ENCODE assay signal across 8 cellular contexts in genomic region chr15:40844543-40844981, GRCh38. TPM values are rescaled to one million over a fixed set of nuclear protein-coding genes. Genes with fewer than 3 reads are reported as not detected.
DNase-seq lines count a peak whose midpoint lies in the region; ATAC-seq and TF ChIP-seq lines count a peak whose summit lies in the region.

No MANE protein-coding gene starts in this region.

- H3K4me3 Mint-ChIP-seq in chondrocyte (ENCODE audit: unreplicated experiment), result peak overlapping the region; percentile 65

- H3K4me1 ChIP-seq in mesenchymal stem cell (ENCODE audit: control insufficient read depth, insufficient read depth, low read depth, low read length), result peaks cover 34% of the 10 kb centered on the region
- H3K4me1 ChIP-seq in testis, result peaks cover 8% of the 10 kb centered on the region

- H3K14ac ChIP-seq in mesenchymal stem cell (ENCODE audit: low read length in 2 of 2), result peak overlapping the region in 1 of 2 experiments; percentile 11

- no peaks in the 10 kb centered on the region for H3K36me3 Mint-ChIP-seq in chondrocyte (ENCODE audit: low read depth)

- WGBS in mesenchymal stem cell, result 3% methylated on average over 44 of the region's 44 CpGs
- WGBS in testis, 2 donors, result 0 to 1% methylated on average over 5 to 35 of the region's 44 CpGs

- H2BK12ac ChIP-seq in mesenchymal stem cell (ENCODE audit: low read length in 2 of 2), result peak overlapping the region in 1 of 2 experiments; percentile 15

- H4K91ac ChIP-seq in mesenchymal stem cell (ENCODE audit: low read length), result peak overlapping the region; percentile 12

- H3K27ac Mint-ChIP-seq in chondrocyte (ENCODE audit: unreplicated experiment), result no peak overlapping the region

- peak overlapping the region; percentile 72 for H3K4me2 ChIP-seq in mesenchymal stem cell (ENCODE audit: low read length, poor library complexity, severe bottlenecking)

- H3K9me3 Mint-ChIP-seq in chondrocyte (ENCODE audit: low read depth), result no peaks in the 10 kb centered on the region

- H3K9me3 ChIP-seq in mesenchymal stem cell (ENCODE audit: control insufficient read depth, low read length), result no peaks in the 10 kb centered on the region
- H3K9me3 ChIP-seq in testis, result no peaks in the 10 kb centered on the region

- H2BK15ac ChIP-seq in mesenchymal stem cell (ENCODE audit: low read depth, poor library complexity, severe bottlenecking), result no peak overlapping the region

- peak; percentile 73 for DNase-seq in DMS53 (lab: John Stamatoyannopoulos, UW)
- DNase-seq in DMS53 treated with DMSO at 0.1 percent for 48 hours (lab: John Stamatoyannopoulos, UW; ENCODE audit: unreplicated experiment), result no peak
- DNase-seq in T-helper 2 cell, result peak in 3 of 5 experiments; percentile 9 to 59 (median 14)
- no peak for DNase-seq in chondrocyte (ENCODE audit: low spot score)
- peak; percentile 24 for DNase-seq in mesenchymal stem cell
- DNase-seq in testis, result peak; percentile 19
- DNase-seq in SK-N-DZ (ENCODE audit: low spot score), result no peak

- H4K8ac ChIP-seq in mesenchymal stem cell (ENCODE audit: low read length), result no peak overlapping the region

- no peak overlapping the region for H2BK5ac ChIP-seq in mesenchymal stem cell (ENCODE audit: low read depth, low read length, poor library complexity, severe bottlenecking)

- H3K27me3 Mint-ChIP-seq in chondrocyte (ENCODE audit: low read depth), result peaks cover 11% of the 10 kb centered on the region

- H3K36me3 ChIP-seq in mesenchymal stem cell (ENCODE audit: control insufficient read depth in 1 of 2, insufficient read depth in 2 of 2, low read depth in 1 of 2, low read length in 2 of 2) (no peaks in the 10 kb centered on the region), testis (ENCODE audit: low read depth, missing control alignments) (no peaks in the 10 kb centered on the region)

- no peak overlapping the region for H3K9ac ChIP-seq in mesenchymal stem cell (ENCODE audit: low read length)

- TF ChIP-seq CTCF in chondrocyte (IDR thresholded peaks at IDR 0.05), result peak; percentile 21
- TF ChIP-seq CTCF in testis (IDR thresholded peaks at IDR 0.05), result no peak

- H3K4ac ChIP-seq in mesenchymal stem cell (ENCODE audit: low read depth in 1 of 2, low read length in 2 of 2), result no peak overlapping the region

- H3K23ac ChIP-seq in mesenchymal stem cell (ENCODE audit: low read length in 2 of 2), result peak overlapping the region in 1 of 2 experiments; percentile 36

- H3K27ac ChIP-seq in mesenchymal stem cell (ENCODE audit: low read length, poor library complexity, severe bottlenecking) (no peak overlapping the region), testis (no peak overlapping the region)

- H2AK5ac ChIP-seq in mesenchymal stem cell (ENCODE audit: low read length, severe bottlenecking), result no peak overlapping the region

- H3K27me3 ChIP-seq in mesenchymal stem cell (ENCODE audit: control insufficient read depth in 1 of 2, insufficient read depth in 1 of 2, low read length in 2 of 2) (peaks cover 0 to 75% of the 10 kb centered on the region in 2 experiments), testis (no peaks in the 10 kb centered on the region)

- no peak overlapping the region for H2BK120ac ChIP-seq in mesenchymal stem cell (ENCODE audit: low read depth, low read length)

- peak overlapping the region; percentile 81 for H2AFZ ChIP-seq in mesenchymal stem cell (ENCODE audit: low read depth, low read length)

- peaks cover 8% of the 10 kb centered on the region for H3K4me1 Mint-ChIP-seq in chondrocyte (ENCODE audit: low read depth)

- TF ChIP-seq POLR2A in testis (IDR thresholded peaks at IDR 0.05), result no peak

- H3K18ac ChIP-seq in mesenchymal stem cell (ENCODE audit: low read depth in 1 of 2, low read length in 2 of 2), result peak overlapping the region in 1 of 2 experiments; percentile 18

- H3K4me3 ChIP-seq in mesenchymal stem cell (ENCODE audit: insufficient read depth in 1 of 2, low read depth in 1 of 2, low read length in 2 of 2) (peak overlapping the region; percentile 63 to 64), testis (peak overlapping the region; percentile 42 to 58)

- ATAC-seq in GM18868 (IDR thresholded peaks at IDR 0.05; ENCODE audit: unreplicated experiment), result no peak

- intact Hi-C loops in testis (cut with DNase I; ENCODE audit: low total_unique reads), result no loop called here

- H3K79me1 ChIP-seq in mesenchymal stem cell (replicated peaks; ENCODE audit: low read length, poor library complexity, severe bottlenecking), result no peaks in the 10 kb centered on the region

RNA-seq across cellular contexts. Expression of gene SPINT1, which starts 0.7 kb away (rescaled TPM):
- total RNA-seq in chondrocyte (0.87 to 2.0 TPM (median 0.87 TPM) in 3 replicates), testis (10 to 100 TPM in 1 of 2 donors, 1 to 10 TPM in 1; 9.5 to 10.5 TPM)
- 2.3 TPM for polyA plus RNA-seq in mesenchymal stem cell (2013, experiment 1 of 2)
- 1.7 TPM for polyA plus RNA-seq in mesenchymal stem cell (2013, experiment 2 of 2)
- 7.2 TPM for polyA plus RNA-seq in testis (ENCODE audit: insufficient read depth, low read depth, low replicate concordance)
- polyA plus RNA-seq in SK-N-DZ (2014; cell fraction: cytosol; rRNA removed), result 0.23 and 0.52 TPM in 2 replicates
- polyA plus RNA-seq in SK-N-DZ (2014; cell fraction: nucleus; rRNA removed), result 0.20 and 0.52 TPM in 2 replicates

RNA-seq across cellular contexts. Expression of gene PPP1R14D, which starts 16.1 kb away (rescaled TPM):
- total RNA-seq in chondrocyte (not detected in 3 replicates), testis (under 1 TPM; 0.43 to 0.55 TPM)
- polyA plus RNA-seq in mesenchymal stem cell (2013, experiment 1 of 2), result not detected
- not detected for polyA plus RNA-seq in mesenchymal stem cell (2013, experiment 2 of 2)
- polyA plus RNA-seq in testis (ENCODE audit: insufficient read depth, low read depth, low replicate concordance), result not detected
- 0.65 TPM in 1 of 2 replicates, not detected in the other for polyA plus RNA-seq in SK-N-DZ (2014; cell fraction: cytosol; rRNA removed)
- not detected in 2 replicates for polyA plus RNA-seq in SK-N-DZ (2014; cell fraction: nucleus; rRNA removed)

RNA-seq across cellular contexts. Expression of gene RHOV, which starts 29.5 kb away (rescaled TPM):
- total RNA-seq in chondrocyte, result 0.12 to 0.31 TPM in 2 of 3 replicates, not detected in the other
- 0.06 TPM for polyA plus RNA-seq in mesenchymal stem cell (2013, experiment 1 of 2)
- 0.04 TPM for polyA plus RNA-seq in mesenchymal stem cell (2013, experiment 2 of 2)
- under 1 TPM; 0.24 to 0.50 TPM for total RNA-seq in testis
- polyA plus RNA-seq in testis (ENCODE audit: insufficient read depth, low read depth, low replicate concordance), result 0.91 TPM
- 0.29 and 1.1 TPM in 2 replicates for polyA plus RNA-seq in SK-N-DZ (2014; cell fraction: cytosol; rRNA removed)
- 0.10 and 0.52 TPM in 2 replicates for polyA plus RNA-seq in SK-N-DZ (2014; cell fraction: nucleus; rRNA removed)

RNA-seq across cellular contexts. Expression of gene DNAJC17, which starts 37.3 kb away (rescaled TPM):
- 26.4 to 31.8 TPM (median 29.1 TPM) in 3 replicates for total RNA-seq in chondrocyte
- polyA plus RNA-seq in mesenchymal stem cell (2013, experiment 1 of 2), result 36.9 TPM
- 39.3 TPM for polyA plus RNA-seq in mesenchymal stem cell (2013, experiment 2 of 2)
- total RNA-seq in testis, result 10 to 100 TPM; 11.1 to 21.6 TPM
- 22.6 TPM for polyA plus RNA-seq in testis (ENCODE audit: insufficient read depth, low read depth, low replicate concordance)
- polyA plus RNA-seq in SK-N-DZ (2014; cell fraction: cytosol; rRNA removed), result 67.8 and 69.3 TPM in 2 replicates
- 37.5 and 67.9 TPM in 2 replicates for polyA plus RNA-seq in SK-N-DZ (2014; cell fraction: nucleus; rRNA removed)

RNA-seq across cellular contexts. Expression of gene ZFYVE19, which starts 37.7 kb away (rescaled TPM):
- total RNA-seq in chondrocyte (15.5 to 22.5 TPM (median 15.8 TPM) in 3 replicates), testis (10 to 100 TPM; 22.4 to 38.2 TPM)
- 11.8 TPM for polyA plus RNA-seq in mesenchymal stem cell (2013, experiment 1 of 2)
- 11.1 TPM for polyA plus RNA-seq in mesenchymal stem cell (2013, experiment 2 of 2)
- polyA plus RNA-seq in testis (ENCODE audit: insufficient read depth, low read depth, low replicate concordance), result 26.3 TPM
- polyA plus RNA-seq in SK-N-DZ (2014; cell fraction: cytosol; rRNA removed), result 35.9 and 37.3 TPM in 2 replicates
- 53.6 and 67.3 TPM in 2 replicates for polyA plus RNA-seq in SK-N-DZ (2014; cell fraction: nucleus; rRNA removed)

Comparison
In these comparisons a context has a peak if more than half of its experiments do, and no peak if none do; other contexts are left out.
1. DNase-seq: peak in DMS53 (single experiment), T-helper 2 cell (3 of 5), mesenchymal stem cell (single experiment) and testis (single experiment); none in DMS53 treated with DMSO at 0.1 percent for 48 hours (single experiment), chondrocyte (single experiment) and SK-N-DZ (single experiment).